In the genomic region with DNA sequence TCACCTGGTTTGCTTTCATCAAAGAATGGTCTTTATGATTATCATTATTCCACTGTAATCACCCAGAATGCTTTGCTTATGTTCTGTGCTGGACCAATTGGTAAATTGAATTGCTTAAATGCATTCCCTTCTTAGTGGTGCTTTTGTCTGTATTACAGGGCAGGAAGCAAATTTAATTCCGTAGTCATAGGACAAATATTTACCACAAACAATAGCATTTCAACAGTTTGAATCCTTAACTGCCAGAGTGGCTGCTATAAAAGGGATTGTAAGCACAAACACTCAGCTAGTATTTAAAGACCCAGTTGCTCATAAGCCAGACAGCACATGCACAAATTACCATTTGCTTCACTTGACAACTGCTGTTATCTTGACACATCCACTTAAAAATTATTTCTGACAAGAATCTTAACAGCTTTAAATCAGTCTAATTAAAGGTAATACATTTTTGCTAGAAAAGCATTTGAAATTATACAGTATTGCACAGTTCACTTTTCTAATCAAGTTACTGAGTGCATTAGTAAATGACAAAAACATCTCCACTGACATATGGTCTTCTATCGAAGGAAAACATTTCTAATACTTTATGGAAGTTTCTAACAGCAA, we compare ENCODE assay signal across 1 cellular context.
TF ChIP-seq lines count a peak whose summit lies in the region.

No MANE protein-coding gene starts in this region.

TF ChIP-seq in SK-N-SH, 30 proteins besides CTCF, POLR2A, EP300 and RAD21 (continued from another document):
- TF ChIP-seq, protein P1, sequence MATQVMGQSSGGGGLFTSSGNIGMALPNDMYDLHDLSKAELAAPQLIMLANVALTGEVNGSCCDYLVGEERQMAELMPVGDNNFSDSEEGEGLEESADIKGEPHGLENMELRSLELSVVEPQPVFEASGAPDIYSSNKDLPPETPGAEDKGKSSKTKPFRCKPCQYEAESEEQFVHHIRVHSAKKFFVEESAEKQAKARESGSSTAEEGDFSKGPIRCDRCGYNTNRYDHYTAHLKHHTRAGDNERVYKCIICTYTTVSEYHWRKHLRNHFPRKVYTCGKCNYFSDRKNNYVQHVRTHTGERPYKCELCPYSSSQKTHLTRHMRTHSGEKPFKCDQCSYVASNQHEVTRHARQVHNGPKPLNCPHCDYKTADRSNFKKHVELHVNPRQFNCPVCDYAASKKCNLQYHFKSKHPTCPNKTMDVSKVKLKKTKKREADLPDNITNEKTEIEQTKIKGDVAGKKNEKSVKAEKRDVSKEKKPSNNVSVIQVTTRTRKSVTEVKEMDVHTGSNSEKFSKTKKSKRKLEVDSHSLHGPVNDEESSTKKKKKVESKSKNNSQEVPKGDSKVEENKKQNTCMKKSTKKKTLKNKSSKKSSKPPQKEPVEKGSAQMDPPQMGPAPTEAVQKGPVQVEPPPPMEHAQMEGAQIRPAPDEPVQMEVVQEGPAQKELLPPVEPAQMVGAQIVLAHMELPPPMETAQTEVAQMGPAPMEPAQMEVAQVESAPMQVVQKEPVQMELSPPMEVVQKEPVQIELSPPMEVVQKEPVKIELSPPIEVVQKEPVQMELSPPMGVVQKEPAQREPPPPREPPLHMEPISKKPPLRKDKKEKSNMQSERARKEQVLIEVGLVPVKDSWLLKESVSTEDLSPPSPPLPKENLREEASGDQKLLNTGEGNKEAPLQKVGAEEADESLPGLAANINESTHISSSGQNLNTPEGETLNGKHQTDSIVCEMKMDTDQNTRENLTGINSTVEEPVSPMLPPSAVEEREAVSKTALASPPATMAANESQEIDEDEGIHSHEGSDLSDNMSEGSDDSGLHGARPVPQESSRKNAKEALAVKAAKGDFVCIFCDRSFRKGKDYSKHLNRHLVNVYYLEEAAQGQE (IDR thresholded peaks at IDR 0.05; ENCODE audit: low read depth, low read length) = no peak
- peak; percentile 41 for TF ChIP-seq CHD2 (IDR thresholded peaks at IDR 0.05; ENCODE audit: low read length, partially characterized antibody)
- no peak for TF ChIP-seq JUND (IDR thresholded peaks at IDR 0.05)
